14 cellular contexts compared by ENCODE assay signal in the genomic region with DNA sequence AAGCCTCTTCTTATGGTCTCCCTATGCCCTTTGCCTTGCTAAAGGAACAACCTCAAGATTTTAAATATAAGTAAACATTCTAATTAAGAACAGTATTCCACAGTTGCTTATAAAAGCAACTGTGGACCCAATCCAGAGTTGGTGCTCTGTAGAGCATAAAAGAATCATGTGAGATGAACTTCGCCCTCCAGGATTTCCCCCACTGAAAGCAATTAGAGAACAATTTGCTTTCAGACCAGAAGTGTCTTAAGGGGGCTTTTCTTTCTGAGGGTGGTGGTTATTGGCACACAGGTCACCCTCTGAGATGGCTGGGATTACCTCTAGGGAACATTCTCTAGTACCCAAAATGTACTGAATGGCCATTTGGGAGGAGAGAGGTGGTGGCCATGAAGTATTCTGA.
"Had no signal": no experiment of that assay in that cellular context is flagged by ENCODE, and none has a peak within 500 bp of the region (broad histone marks: within the 10 kb centered on the region; RNA-seq: fewer than 3 reads in every experiment).

No MANE protein-coding gene starts in this region.

- H3K27ac Mint-ChIP-seq: stimulated activated effector memory CD8-positive, alpha-beta T cell treated with anti-CD3 and anti-CD28 coated beads, Interleukin-12 subunit alpha, Interleukin-12 subunit beta, amount 100 ng/mL, for 72 hours had no signal

- H3K36me3 Mint-ChIP-seq: stimulated activated effector memory CD8-positive, alpha-beta T cell treated with anti-CD3 and anti-CD28 coated beads, Interleukin-12 subunit alpha, Interleukin-12 subunit beta, amount 100 ng/mL, for 72 hours had no signal

- H3K9me3 Mint-ChIP-seq: effector memory CD8-positive, alpha-beta T cell; naive thymus-derived CD8-positive, alpha-beta T cell; stimulated activated effector memory CD8-positive, alpha-beta T cell treated with anti-CD3 and anti-CD28 coated beads, Interleukin-12 subunit alpha, Interleukin-12 subunit beta, amount 100 ng/mL, for 72 hours had no signal

- H3K4me3 Mint-ChIP-seq: stimulated activated effector memory CD8-positive, alpha-beta T cell treated with anti-CD3 and anti-CD28 coated beads, Interleukin-12 subunit alpha, Interleukin-12 subunit beta, amount 100 ng/mL, for 72 hours had no signal

- ATAC-seq: effector memory CD8-positive, alpha-beta T cell; gastrocnemius medialis; heart left ventricle; left cardiac atrium; naive thymus-derived CD8-positive, alpha-beta T cell; SK-N-SH treated with all-trans-retinoic acid at 6 μM for 48 hours; stimulated activated effector memory CD8-positive, alpha-beta T cell treated with anti-CD3 and anti-CD28 coated beads, Interleukin-12 subunit alpha, Interleukin-12 subunit beta, amount 100 ng/mL, for 72 hours; upper lobe of right lung had no signal

- H3K27me3 Mint-ChIP-seq: effector memory CD8-positive, alpha-beta T cell; naive thymus-derived CD8-positive, alpha-beta T cell had no signal

- DNase-seq: activated CD4-positive, alpha-beta T cell treated with anti-CD3 and anti-CD28 coated beads, Interleukin-2, amount 50 U/mL, for 48 hours; activated naive CD4-positive, alpha-beta T cell; activated T-cell treated with anti-CD3 and anti-CD28 coated beads, Interleukin-2, amount 50 U/mL, for 48 hours; adrenal gland; dermis blood vessel endothelial cell; effector memory CD8-positive, alpha-beta T cell; gastrocnemius medialis; heart left ventricle; left cardiac atrium; naive thymus-derived CD8-positive, alpha-beta T cell; posterior cingulate gyrus; upper lobe of right lung had no signal
